ENCODE assay signal across 11 cellular contexts in genomic region chr16:58226790-58227189, GRCh38.
"Had no signal": no experiment of that assay in that cellular context is flagged by ENCODE, and none has a peak within 500 bp of the region (broad histone marks: within the 10 kb centered on the region; RNA-seq: fewer than 3 reads in every experiment).

No MANE protein-coding gene starts in this region.

- H2AFZ ChIP-seq: GM23248 had no signal

- H3K9me3 ChIP-seq: HAP-1 had no signal

- ATAC-seq: GM23338, HCT116 had no signal

- H3K9me3 Mint-ChIP-seq: GM23338, H9, HFFc6 had no signal

- FAIRE-seq: H1, H54 had no signal

- H3K27ac Mint-ChIP-seq: GM23338, H9, HFFc6 had no signal

- DNase-seq: GM23248, GOT3, H7, H9, HCEC 1CT, HFFc6 had no signal

- H3K27ac ChIP-seq: GM23248 had no signal

- H3K36me3 ChIP-seq: HAP-1 had no signal

- H3K4me3 Mint-ChIP-seq: GM23338, H9, HFFc6 had no signal

- H3K9ac ChIP-seq: GM23248 had no signal

- H3K4me3 ChIP-seq: GM23248, GM23338, HAP-1 had no signal

- H3K4me2 ChIP-seq: GM23338 had no signal

- H3K4me1 ChIP-seq: HAP-1 had no signal
